9 cellular contexts compared by ENCODE assay signal in genomic region chrX:103157511-103158316, GRCh38. TPM values are rescaled to one million over a fixed set of nuclear protein-coding genes. Genes with fewer than 3 reads are reported as not detected.
DNase-seq lines count a peak whose midpoint lies in the region; ATAC-seq and TF ChIP-seq lines count a peak whose summit lies in the region.
"Had no signal": no experiment of that assay in that cellular context is flagged by ENCODE, and none has a peak within 500 bp of the region (broad histone marks: within the 10 kb centered on the region; RNA-seq: fewer than 3 reads in every experiment).

No MANE protein-coding gene starts in this region.

- H3K27me3 ChIP-seq in dorsolateral prefrontal cortex (peaks cover 0 to 38% (median 3%) of the 10 kb centered on the region in 45 donors), neural cell (ENCODE audit: insufficient read depth, low read depth, low read length) (no peaks in the 10 kb centered on the region)

- H4K20me1 ChIP-seq in neural cell (ENCODE audit: insufficient read depth), result no peaks in the 10 kb centered on the region

- DNase-seq in activated naive CD4-positive, alpha-beta T cell treated with anti-CD3 and anti-CD28 coated beads, Interleukin-2, amount 10 ng/mL, durations not matched to agents 7 days and 5 days, result peak; percentile 22
- DNase-seq in activated naive CD4-positive, alpha-beta T cell treated with anti-CD3 and anti-CD28 coated beads, Interleukin-2, amount 50 U/mL, for 16 hours, result no peak
- DNase-seq in NOMO-1 treated with DMSO at 0.1 percent for 48 hours (lab: John Stamatoyannopoulos, UW; ENCODE audit: unreplicated experiment) (peak; percentile 51), dorsolateral prefrontal cortex (peak in 2 of 10 donors; percentile 5 to 9), COLO829 (ENCODE audit: low spot score) (no peak)
- DNase-seq: activated naive CD8-positive, alpha-beta T cell treated with anti-CD3 and anti-CD28 coated beads, Interleukin-2, amount 10 ng/mL, durations not matched to agents 7 days and 5 days had no signal

- H3K4me3 Mint-ChIP-seq in activated naive CD4-positive, alpha-beta T cell treated with anti-CD3 and anti-CD28 coated beads, Interleukin-2, amount 10 ng/mL, durations not matched to agents 7 days and 5 days, result no peak overlapping the region
- H3K4me3 Mint-ChIP-seq: activated naive CD8-positive, alpha-beta T cell treated with anti-CD3 and anti-CD28 coated beads, Interleukin-2, amount 10 ng/mL, durations not matched to agents 7 days and 5 days had no signal

- H3K4me2 ChIP-seq in neural cell (ENCODE audit: low read length), result no peak overlapping the region

- no peak for ATAC-seq in GM19467 (IDR thresholded peaks at IDR 0.05; ENCODE audit: unreplicated experiment)

- no peaks in the 10 kb centered on the region for H3F3A ChIP-seq in neural cell (ENCODE audit: insufficient read depth, low read length, poor library complexity, severe bottlenecking)

- H3K9me3 ChIP-seq in HEK293 (ENCODE audit: control insufficient read depth, insufficient read depth, low read depth, low read length), result no peaks in the 10 kb centered on the region
- no peaks in the 10 kb centered on the region for H3K9me3 ChIP-seq in neural cell (ENCODE audit: low read length)

- H3K36me3 ChIP-seq in HEK293 (ENCODE audit: control insufficient read depth in 2 of 2, insufficient read depth in 1 of 2, low read length in 2 of 2), result no peaks in the 10 kb centered on the region
- no peaks in the 10 kb centered on the region for H3K36me3 ChIP-seq in neural cell (ENCODE audit: insufficient read depth, low read length)

- no peaks in the 10 kb centered on the region for H3K9me2 ChIP-seq in neural cell (ENCODE audit: insufficient read depth, low read length)

- TF ChIP-seq EP300 in neural cell (conservative IDR thresholded peaks at IDR 0.05; ENCODE audit: poor library complexity, severe bottlenecking), result no peak

- no peak overlapping the region for H2AFZ ChIP-seq in neural cell (ENCODE audit: low read depth, low read length)

- H3K27ac ChIP-seq in HEK293 (ENCODE audit: extremely low read depth, low read depth, low read length), result no peak overlapping the region
- peak overlapping the region in 6 of 59 donors; percentile 4 to 66 (median 28) for H3K27ac ChIP-seq in dorsolateral prefrontal cortex
- H3K27ac ChIP-seq in neural cell (ENCODE audit: low read length), result no peak overlapping the region

- peaks cover 5% of the 10 kb centered on the region for H3K27me3 Mint-ChIP-seq in activated naive CD4-positive, alpha-beta T cell treated with anti-CD3 and anti-CD28 coated beads, Interleukin-2, amount 10 ng/mL, durations not matched to agents 7 days and 5 days
- H3K27me3 Mint-ChIP-seq: activated naive CD8-positive, alpha-beta T cell treated with anti-CD3 and anti-CD28 coated beads, Interleukin-2, amount 10 ng/mL, durations not matched to agents 7 days and 5 days had no signal

- TF ChIP-seq CTCF in HEK293 (tag by site-specific recombination; IDR thresholded peaks at IDR 0.05) (no peak), dorsolateral prefrontal cortex (IDR thresholded peaks at IDR 0.05 in 54 of 56, conservative IDR thresholded peaks at IDR 0.05 in 2 of 56; ENCODE audit: low read depth in 1 of 56, partially characterized antibody in 56 of 56) (peak in 55 of 56 donors; percentile 48 to 80 (median 66)), neural cell (IDR thresholded peaks at IDR 0.05; ENCODE audit: poor library complexity, severe bottlenecking) (peak; percentile 62)

- no peak overlapping the region for H3K9ac ChIP-seq in neural cell (ENCODE audit: low read length)

- H3K27ac Mint-ChIP-seq in activated naive CD4-positive, alpha-beta T cell treated with anti-CD3 and anti-CD28 coated beads, Interleukin-2, amount 10 ng/mL, durations not matched to agents 7 days and 5 days, result no peak overlapping the region
- H3K27ac Mint-ChIP-seq: activated naive CD8-positive, alpha-beta T cell treated with anti-CD3 and anti-CD28 coated beads, Interleukin-2, amount 10 ng/mL, durations not matched to agents 7 days and 5 days had no signal

- no peaks in the 10 kb centered on the region for H3K4me1 Mint-ChIP-seq in activated naive CD4-positive, alpha-beta T cell treated with anti-CD3 and anti-CD28 coated beads, Interleukin-2, amount 10 ng/mL, durations not matched to agents 7 days and 5 days
- H3K4me1 Mint-ChIP-seq: activated naive CD8-positive, alpha-beta T cell treated with anti-CD3 and anti-CD28 coated beads, Interleukin-2, amount 10 ng/mL, durations not matched to agents 7 days and 5 days had no signal

- H3K79me2 ChIP-seq in neural cell (replicated peaks; ENCODE audit: insufficient read depth, low read length), result no peaks in the 10 kb centered on the region

- H3K4me3 ChIP-seq in HEK293 (ENCODE audit: low read depth, low read length) (no peak overlapping the region), dorsolateral prefrontal cortex (no peak overlapping the region), neural cell (ENCODE audit: low read length) (no peak overlapping the region)

- peak; percentile 46 for TF ChIP-seq RAD21 in neural cell (conservative IDR thresholded peaks at IDR 0.05)

- POLR2A ChIA-PET in HEK293 (lab: Yijun Ruan, JAX), result no interaction called here

- H3K36me3 Mint-ChIP-seq in activated naive CD4-positive, alpha-beta T cell treated with anti-CD3 and anti-CD28 coated beads, Interleukin-2, amount 10 ng/mL, durations not matched to agents 7 days and 5 days, result no peaks in the 10 kb centered on the region
- H3K36me3 Mint-ChIP-seq: activated naive CD8-positive, alpha-beta T cell treated with anti-CD3 and anti-CD28 coated beads, Interleukin-2, amount 10 ng/mL, durations not matched to agents 7 days and 5 days had no signal

- intact Hi-C loops in dorsolateral prefrontal cortex (cut with DNase I), result loop anchor here (5.0 to 10.0 kb wide), 2 partner anchors 93 to 205 kb away; partner anchors contain the start of gene BEX1 (in 2 of the 2)

- CTCF ChIA-PET in activated naive CD4-positive, alpha-beta T cell treated with anti-CD3 and anti-CD28 coated beads, Interleukin-2, amount 10 ng/mL, durations not matched to agents 7 days and 5 days (lab: Charles Lee), result interaction anchor here (0.8 kb wide), 1 partner anchor 206 kb away, joined by 4 read pairs; no protein-coding TSS in a partner anchor
- CTCF ChIA-PET in HEK293 (lab: Yijun Ruan, JAX), result interaction anchor here (0.6 to 5.1 kb wide), 12 partner anchors 9 to 258 kb away, joined by 3 to 38 read pairs (median 3); no protein-coding TSS in a partner anchor

- H3K4me1 ChIP-seq in HEK293 (ENCODE audit: control insufficient read depth, insufficient read depth, low read length), result no peaks in the 10 kb centered on the region

- no peaks in the 10 kb centered on the region for H3K9me3 Mint-ChIP-seq in activated naive CD4-positive, alpha-beta T cell treated with anti-CD3 and anti-CD28 coated beads, Interleukin-2, amount 10 ng/mL, durations not matched to agents 7 days and 5 days
- H3K9me3 Mint-ChIP-seq: activated naive CD8-positive, alpha-beta T cell treated with anti-CD3 and anti-CD28 coated beads, Interleukin-2, amount 10 ng/mL, durations not matched to agents 7 days and 5 days had no signal

TF ChIP-seq in HEK293, 187 proteins besides CTCF, POLR2A, EP300 and RAD21:
- TF ChIP-seq MZF1 (tag by site-specific recombination; IDR thresholded peaks at IDR 0.05; ENCODE audit: borderline replicate concordance) (no peak), ZNF654 (tag by site-specific recombination; IDR thresholded peaks at IDR 0.05; ENCODE audit: low read depth) (peak; percentile 71), ZNF529 (tag by site-specific recombination; IDR thresholded peaks at IDR 0.05; ENCODE audit: insufficient replicate concordance) (no peak), PRDM1 (tag by site-specific recombination; IDR thresholded peaks at IDR 0.05) (peak; percentile 24; the same call in 1 of the 2 replicates), ZNF692 (tag by site-specific recombination; IDR thresholded peaks at IDR 0.05) (no peak), ZNF660 (tag by site-specific recombination; IDR thresholded peaks at IDR 0.05) (0 out of 2 replicates have a peak, but pooled peaks have one; percentile 19)

TF ChIP-seq in neural cell, 6 proteins besides CTCF, POLR2A, EP300 and RAD21:
- peak; percentile 51 for TF ChIP-seq SMC3 (conservative IDR thresholded peaks at IDR 0.05; ENCODE audit: poor library complexity)
- TF ChIP-seq TAF1 (IDR thresholded peaks at IDR 0.05; ENCODE audit: low read depth), result no peak

RNA-seq across cellular contexts. Expression of gene BEX4, which starts 57.2 kb away (rescaled TPM):
- total RNA-seq in dorsolateral prefrontal cortex, result 100 to 1,000 TPM in 113 of 120 experiments, 10 to 100 TPM in 7; 48.8 to 251 (median 170) TPM
- polyA plus RNA-seq in neural cell, result 383 and 417 TPM in 2 replicates
- 123 and 142 TPM in 2 replicates for polyA minus RNA-seq in neural cell

Comparison
In these comparisons a context has a peak if more than half of its experiments do, and no peak if none do; other contexts are left out.
1. DNase-seq: peak in activated naive CD4-positive, alpha-beta T cell treated with anti-CD3 and anti-CD28 coated beads, Interleukin-2, amount 10 ng/mL, durations not matched to agents 7 days and 5 days (single experiment) and NOMO-1 treated with DMSO at 0.1 percent for 48 hours (single experiment); none in activated naive CD4-positive, alpha-beta T cell treated with anti-CD3 and anti-CD28 coated beads, Interleukin-2, amount 50 U/mL, for 16 hours (single experiment) and COLO829 (single experiment).